20 cellular contexts compared by ENCODE assay signal in the genomic region with DNA sequence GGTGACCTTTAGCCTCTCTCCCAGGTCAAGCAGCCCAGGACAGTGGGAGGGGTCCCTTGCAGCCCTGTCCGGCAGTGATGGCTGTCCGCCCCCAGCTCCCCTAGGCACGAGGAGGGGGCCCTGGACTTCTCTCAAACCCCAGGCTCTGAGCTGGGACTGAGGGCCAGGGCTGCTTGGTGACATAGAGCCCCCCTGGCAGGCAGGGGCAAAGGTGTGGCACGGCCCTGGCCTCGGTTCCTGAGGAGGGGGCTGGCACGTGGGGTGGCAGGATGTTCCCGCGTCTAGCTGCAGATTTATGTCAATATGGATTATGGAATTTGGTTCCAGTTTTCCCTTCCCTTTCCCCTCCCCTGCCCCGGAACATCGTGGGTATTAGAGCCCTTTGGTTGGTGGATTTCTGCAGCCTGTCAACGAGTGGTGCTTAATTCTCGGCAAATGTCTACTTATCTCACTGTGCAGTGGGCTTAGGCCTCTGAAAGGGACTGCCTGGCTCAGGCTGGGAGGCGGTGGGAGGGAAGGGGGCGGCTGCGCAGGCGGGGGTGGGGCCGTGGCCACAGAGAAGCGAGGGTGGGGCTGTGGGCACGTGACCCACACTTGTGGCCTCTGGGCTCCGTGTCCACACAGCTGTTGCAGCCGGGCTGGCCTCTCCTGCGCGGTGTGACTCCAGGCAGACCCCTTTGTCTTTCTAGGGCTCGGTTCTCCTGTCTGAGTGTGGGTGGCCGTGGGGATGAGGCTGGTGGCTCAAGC. TPM values are rescaled to one million over a fixed set of nuclear protein-coding genes. Genes with fewer than 3 reads are reported as not detected.
A peak's percentile ranks its signal among the peaks of the same experiment; 100 is the strongest.
DNase-seq lines count a peak whose midpoint lies in the region; ATAC-seq, FAIRE-seq and TF ChIP-seq lines count a peak whose summit lies in the region.
"Had no signal": no experiment of that assay in that cellular context is flagged by ENCODE, and none has a peak within 500 bp of the region (broad histone marks: within the 10 kb centered on the region; RNA-seq: fewer than 3 reads in every experiment).

No MANE protein-coding gene starts in this region.

- CTCF ChIA-PET in HepG2 (lab: Yijun Ruan, JAX; ENCODE audit: low intra/inter-chr PET ratio, low total read pairs): no interaction called here

- no peak for TF ChIP-seq POLR2A in HepG2 (IDR thresholded peaks at IDR 0.05; ENCODE audit: insufficient read depth in 1 of 2, low read depth in 2 of 2, low read length in 2 of 2)

- no peak for ATAC-seq in right cardiac atrium
- ATAC-seq in HepG2: no peak
- no peak for ATAC-seq in GM19455 (IDR thresholded peaks at IDR 0.05; ENCODE audit: unreplicated experiment)
- no peak for ATAC-seq in GM21786 (IDR thresholded peaks at IDR 0.05; ENCODE audit: unreplicated experiment)
- ATAC-seq: GM23338 had no signal

- in situ Hi-C loops in HepG2 (cut with HindIII; ENCODE audit: extremely low pct_ligation_motif_present, low pct_unique_long_range_greater_than_20kb): no loop called here

- no peak for FAIRE-seq in HepG2 (lab: Jason Lieb, UNC)
- FAIRE-seq: GM12892, GM19239, RCC 7860 had no signal

- WGBS in right cardiac atrium: 55% methylated on average over 25 of the region's 25 CpGs
- WGBS in HepG2 (ENCODE audit: low lambda C conversion rate): 9% methylated on average over 4 of the region's 25 CpGs

- no peak overlapping the region for H3K4me3 ChIP-seq in right cardiac atrium (ENCODE audit: low read length)
- H3K4me3 ChIP-seq in left ventricle myocardium inferior: no peak overlapping the region
- peak overlapping the region; percentile 33 for H3K4me3 ChIP-seq in WERI-Rb-1 (ENCODE audit: low read depth, low read length)
- no peak overlapping the region for H3K4me3 ChIP-seq in HepG2 (replicated peaks in 1 of 3; ENCODE audit: insufficient read depth in 1 of 3, low read depth in 2 of 3, low read length in 3 of 3)
- H3K4me3 ChIP-seq: GM23338 had no signal

- H3K27me3 ChIP-seq in right cardiac atrium (ENCODE audit: control insufficient read depth, insufficient read depth) (no peaks in the 10 kb centered on the region), left ventricle myocardium inferior (ENCODE audit: low read depth) (peaks cover 100% of the 10 kb centered on the region), WERI-Rb-1 (ENCODE audit: insufficient read depth, low read depth, severe bottlenecking) (no peaks in the 10 kb centered on the region), HepG2 (ENCODE audit: control insufficient read depth in 1 of 2, insufficient read depth in 2 of 2, low read length in 2 of 2) (peaks cover 21 to 85% of the 10 kb centered on the region in 2 experiments)

- no peaks in the 10 kb centered on the region for H4K20me1 ChIP-seq in HepG2 (ENCODE audit: insufficient read depth, low read length)

- BruUV-seq in HepG2 (replicated peaks; lab: Mats Ljungman, UMichigan): no TSS peak

- H3K9me3 ChIP-seq in right cardiac atrium (ENCODE audit: control insufficient read depth, low read length) (no peaks in the 10 kb centered on the region), left ventricle myocardium inferior (replicated peaks) (no peaks in the 10 kb centered on the region), WERI-Rb-1 (ENCODE audit: severe bottlenecking) (no peaks in the 10 kb centered on the region), HepG2 (ENCODE audit: low read length) (no peaks in the 10 kb centered on the region)

- TF ChIP-seq RAD21 in HepG2 (CRISPR knock-in tag; IDR thresholded peaks at IDR 0.05): no peak

- H3K79me2 ChIP-seq in HepG2 (ENCODE audit: insufficient read depth, low read length): no peaks in the 10 kb centered on the region

- TF ChIP-seq CTCF in left ventricle myocardium inferior (IDR thresholded peaks at IDR 0.05; ENCODE audit: borderline replicate concordance): no peak
- no peak for TF ChIP-seq CTCF in WERI-Rb-1 (IDR thresholded peaks at IDR 0.05; ENCODE audit: low read depth, low read length)
- TF ChIP-seq CTCF in HepG2 (CRISPR knock-in tag; IDR thresholded peaks at IDR 0.05): no peak

- POLR2A ChIA-PET in HepG2 (lab: Yijun Ruan, JAX): no interaction called here

- DNase-seq in right cardiac atrium (peak; percentile 7 to 33 (median 20)), left ventricle myocardium inferior (no peak), WERI-Rb-1 (peak; percentile 89), HepG2 (ENCODE audit: low spot score) (no peak), GM19240 (ENCODE audit: insufficient read length, low spot score) (no peak)
- DNase-seq: ACHN; CD4-positive, CD25-positive, alpha-beta regulatory T cell; DND-41; GDM1; HFFc6; MM.1S; NCI-H1436 treated with DMSO at 0.1 percent for 48 hours; NCI-H2107; NCI-H226 had no signal

- H2AFZ ChIP-seq in HepG2 (ENCODE audit: low read length): no peak overlapping the region
- H2AFZ ChIP-seq: GM23338 had no signal

- no peak overlapping the region for H3K9ac ChIP-seq in HepG2 (ENCODE audit: insufficient read depth, low read depth, low read length)

- no peak overlapping the region for H3K27ac ChIP-seq in right cardiac atrium (ENCODE audit: low read length)
- H3K27ac ChIP-seq in left ventricle myocardium inferior (replicated peaks): no peak overlapping the region
- H3K27ac ChIP-seq in WERI-Rb-1: peak overlapping the region; percentile 97
- no peak overlapping the region for H3K27ac ChIP-seq in HepG2 (ENCODE audit: extremely low read length, insufficient read depth, low read length)

- TF ChIP-seq EP300 in HepG2 (IDR thresholded peaks at IDR 0.05; ENCODE audit: low read depth in 2 of 2, low read length in 2 of 2) (no peak), HepG2 (CRISPR knock-in tag; IDR thresholded peaks at IDR 0.05; ENCODE audit: borderline replicate concordance) (no peak)

- no peaks in the 10 kb centered on the region for H3K36me3 ChIP-seq in left ventricle myocardium inferior
- H3K36me3 ChIP-seq in WERI-Rb-1: no peaks in the 10 kb centered on the region
- no peaks in the 10 kb centered on the region for H3K36me3 ChIP-seq in HepG2 (replicated peaks in 1 of 2; ENCODE audit: control insufficient read depth in 1 of 2, insufficient read depth in 2 of 2, low read length in 2 of 2)

- H3K4me1 ChIP-seq in right cardiac atrium (ENCODE audit: control insufficient read depth, insufficient read depth, low read length): no peaks in the 10 kb centered on the region
- H3K4me1 ChIP-seq in left ventricle myocardium inferior: peaks cover 21% of the 10 kb centered on the region
- peaks cover 28% of the 10 kb centered on the region for H3K4me1 ChIP-seq in HepG2 (ENCODE audit: insufficient read depth, low read length)

- H3K4me2 ChIP-seq in HepG2 (ENCODE audit: low read depth, low read length): no peak overlapping the region
- H3K4me2 ChIP-seq: GM23338 had no signal

- intact Hi-C loops in right cardiac atrium (cut with DNase I) (no loop called here), left ventricle myocardium inferior (cut with micrococcal nuclease) (no loop called here), HepG2 (cut with micrococcal nuclease; ENCODE audit: unreplicated experiment) (no loop called here)

TF ChIP-seq in HepG2, 621 proteins besides CTCF, POLR2A, EP300 and RAD21 (continues in another document):
- TF ChIP-seq POLR2AphosphoS5 (IDR thresholded peaks at IDR 0.05; ENCODE audit: low read depth, low read length) (no peak), BRD4 (CRISPR knock-in tag; IDR thresholded peaks at IDR 0.05) (no peak), JDP2 (CRISPR knock-in tag; IDR thresholded peaks at IDR 0.05; ENCODE audit: borderline replicate concordance) (no peak)
- TF ChIP-seq, protein P1, sequence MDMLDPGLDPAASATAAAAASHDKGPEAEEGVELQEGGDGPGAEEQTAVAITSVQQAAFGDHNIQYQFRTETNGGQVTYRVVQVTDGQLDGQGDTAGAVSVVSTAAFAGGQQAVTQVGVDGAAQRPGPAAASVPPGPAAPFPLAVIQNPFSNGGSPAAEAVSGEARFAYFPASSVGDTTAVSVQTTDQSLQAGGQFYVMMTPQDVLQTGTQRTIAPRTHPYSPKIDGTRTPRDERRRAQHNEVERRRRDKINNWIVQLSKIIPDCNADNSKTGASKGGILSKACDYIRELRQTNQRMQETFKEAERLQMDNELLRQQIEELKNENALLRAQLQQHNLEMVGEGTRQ (IDR thresholded peaks at IDR 0.05; ENCODE audit: low read depth, low read length): peak; percentile 51; the same call in 1 of the 2 replicates
- TF ChIP-seq, protein P1 (CRISPR knock-in tag; IDR thresholded peaks at IDR 0.05; ENCODE audit: borderline replicate concordance): no peak

RNA-seq across cellular contexts. Expression of a gene that starts 19.3 kb away (rescaled TPM):
- total RNA-seq in right cardiac atrium (not detected), left ventricle myocardium inferior (not detected), HepG2 (2016; rRNA removed; fragmentation: Illumina TruSeq; extraction: Trizol) (not detected in 2 replicates)
- polyA plus RNA-seq in right cardiac atrium (not detected), HepG2 (2011; rRNA removed) (not detected in 2 replicates)
- total RNA-seq in HepG2 (2016; cell fraction: cytosol; rRNA removed; fragmentation: Illumina TruSeq; extraction: Trizol; ENCODE audit: low read depth): not detected in 2 replicates
- total RNA-seq in HepG2 (2016; cell fraction: insoluble cytoplasmic fraction; rRNA removed; fragmentation: Illumina TruSeq; extraction: Trizol): not detected in 2 replicates
- total RNA-seq in HepG2 (2016; cell fraction: membrane; rRNA removed; fragmentation: Illumina TruSeq; extraction: Trizol): not detected in 2 replicates
- not detected in 2 replicates for total RNA-seq in HepG2 (2016; cell fraction: nucleus; rRNA removed; fragmentation: Illumina TruSeq; extraction: Trizol)
- not detected in 2 replicates for polyA plus RNA-seq in HepG2 (2011; cell fraction: cytosol; rRNA removed)
- polyA plus RNA-seq in HepG2 (2011; cell fraction: nucleus; rRNA removed): not detected in 2 replicates
- not detected in 2 replicates for polyA plus RNA-seq in HepG2 (2012)
- not detected in 2 replicates for polyA plus RNA-seq in HepG2 (2016; cell fraction: cytosol; fragmentation: Illumina TruSeq; extraction: Trizol; ENCODE audit: low read depth)
- not detected in 2 replicates for polyA plus RNA-seq in HepG2 (2016; cell fraction: insoluble cytoplasmic fraction; fragmentation: Illumina TruSeq; extraction: Trizol; ENCODE audit: low read depth)
- polyA plus RNA-seq in HepG2 (2016; cell fraction: membrane; fragmentation: Illumina TruSeq; extraction: Trizol; ENCODE audit: low read depth): not detected in 2 replicates
- polyA plus RNA-seq in HepG2 (2016; cell fraction: nucleus; fragmentation: Illumina TruSeq; extraction: Trizol; ENCODE audit: insufficient read depth, low read depth): not detected in 2 replicates
- not detected in 2 replicates for polyA minus RNA-seq in HepG2 (2011; rRNA and poly(A)+ RNA removed; ENCODE audit: low replicate concordance)
- not detected in 2 replicates for polyA minus RNA-seq in HepG2 (2011; cell fraction: cytosol; rRNA and poly(A)+ RNA removed)
- polyA minus RNA-seq in HepG2 (2011; cell fraction: nucleus; rRNA and poly(A)+ RNA removed): not detected in 2 replicates
- total RNA-seq: CD4-positive, CD25-positive, alpha-beta regulatory T cell; GM23338; HFFc6 had no signal
- polyA plus RNA-seq: CD4-positive, CD25-positive, alpha-beta regulatory T cell; GM23338 had no signal

Comparison
In these comparisons a context has a peak if more than half of its experiments do, and no peak if none do; other contexts are left out.
1. DNase-seq: peak in right cardiac atrium (3 of 3) and WERI-Rb-1 (single experiment); none in left ventricle myocardium inferior (single experiment), HepG2 (single experiment) and GM19240 (single experiment).